In genomic region chr14:97350415-97350814, GRCh38 we compare ENCODE assay signal across 36 cellular contexts.
"Had no signal": no experiment of that assay in that cellular context is flagged by ENCODE, and none has a peak within 500 bp of the region (broad histone marks: within the 10 kb centered on the region; RNA-seq: fewer than 3 reads in every experiment).

No MANE protein-coding gene starts in this region.

- H3K27ac ChIP-seq: adrenal gland, brain microvascular endothelial cell, breast epithelium, VCaP had no signal

- H3K27me3 Mint-ChIP-seq: activated B cell treated with CpG ODN at 0.5 μM for 24 hours; activated CD4-positive, alpha-beta memory T cell treated with anti-CD3 and anti-CD28 coated beads for 36 hours; activated CD8-positive, alpha-beta T cell treated with anti-CD3 and anti-CD28 coated beads for 36 hours; activated naive CD8-positive, alpha-beta T cell treated with anti-CD3 and anti-CD28 coated beads for 36 hours; activated T-helper 17 cell treated with anti-CD3 and anti-CD28 coated beads, Interleukin-2, amount 50 U/mL, for 72 hours had no signal

- H3K27ac Mint-ChIP-seq: activated B cell treated with CpG ODN at 0.5 μM for 24 hours; activated CD4-positive, alpha-beta memory T cell treated with anti-CD3 and anti-CD28 coated beads for 36 hours; activated CD4-positive, alpha-beta T cell treated with anti-CD3 and anti-CD28 coated beads, Interleukin-2, amount 10 ng/mL, durations not matched to agents 24 days and 14 days; activated CD8-positive, alpha-beta T cell treated with anti-CD3 and anti-CD28 coated beads for 36 hours; activated naive CD4-positive, alpha-beta T cell treated with anti-CD3 and anti-CD28 coated beads for 36 hours; activated naive CD4-positive, alpha-beta T cell treated with anti-CD3 and anti-CD28 coated beads, Interleukin-2, amount 50 U/mL, for 72 hours; activated naive CD8-positive, alpha-beta T cell treated with anti-CD3 and anti-CD28 coated beads for 36 hours; activated T-cell treated with anti-CD3 and anti-CD28 coated beads, Interleukin-2, amount 50 U/mL, for 72 hours; activated T-helper 1 cell treated with anti-CD3 and anti-CD28 coated beads, Interleukin-12 subunit alpha, Interleukin-12 subunit beta, Interleukin-2, Interleukin-4 antibody, amounts not matched to agents 30 ng/mL and 10 ng/mL and 1 ng/mL, durations not matched to agents 14 hours and 24 hours and 36 hours; T-helper 1 cell treated with Interleukin-12 subunit alpha and Interleukin-12 subunit beta and Interleukin-4 antibody, amounts not matched to agents 30 μg/mL and 1 μg/mL, for 36 hours; T-helper 2 cell treated with Interferon-gamma antibody and Interleukin-4, amounts not matched to agents 5 μg/mL and 100 μg/mL, for 36 hours had no signal

- H3K9me3 Mint-ChIP-seq: activated B cell treated with CpG ODN at 0.5 μM for 24 hours; activated CD4-positive, alpha-beta memory T cell treated with anti-CD3 and anti-CD28 coated beads for 36 hours; activated naive CD8-positive, alpha-beta T cell treated with anti-CD3 and anti-CD28 coated beads for 36 hours; activated T-cell treated with anti-CD3 and anti-CD28 coated beads, Interleukin-2, amount 50 U/mL, for 4 hours; activated T-helper 17 cell treated with anti-CD3 and anti-CD28 coated beads, Interleukin-2, amount 50 U/mL, for 72 hours had no signal

- H3K36me3 ChIP-seq: adrenal gland, brain microvascular endothelial cell, breast epithelium had no signal

- H3K4me1 Mint-ChIP-seq: activated B cell treated with CpG ODN at 0.5 μM for 24 hours; activated CD4-positive, alpha-beta T cell treated with anti-CD3 and anti-CD28 coated beads, Interleukin-2, amount 10 ng/mL, durations not matched to agents 24 days and 14 days; activated T-helper 17 cell treated with anti-CD3 and anti-CD28 coated beads, Interleukin-2, amount 50 U/mL, for 72 hours had no signal

- H3K36me3 Mint-ChIP-seq: activated CD4-positive, alpha-beta memory T cell treated with anti-CD3 and anti-CD28 coated beads for 36 hours; activated naive CD4-positive, alpha-beta T cell treated with anti-CD3 and anti-CD28 coated beads, Interleukin-2, amount 50 U/mL, for 72 hours; activated naive CD8-positive, alpha-beta T cell treated with anti-CD3 and anti-CD28 coated beads for 36 hours had no signal

- H3K9me3 ChIP-seq: adrenal gland, body of pancreas, breast epithelium had no signal

- H3K4me1 ChIP-seq: adrenal gland, breast epithelium had no signal

- H3K4me3 ChIP-seq: adrenal gland, body of pancreas, breast epithelium had no signal

- ATAC-seq: activated CD8-positive, alpha-beta T cell treated with anti-CD3 and anti-CD28 coated beads for 36 hours; activated naive CD4-positive, alpha-beta T cell treated with anti-CD3 and anti-CD28 coated beads, Interleukin-2, amount 50 U/mL, for 72 hours; activated T-cell treated with anti-CD3 and anti-CD28 coated beads, Interleukin-2, amount 50 U/mL, for 4 hours; activated T-cell treated with anti-CD3 and anti-CD28 coated beads, Interleukin-2, amount 50 U/mL, for 72 hours; activated T-helper 17 cell treated with anti-CD3 and anti-CD28 coated beads, Interleukin-2, amount 50 U/mL, for 72 hours had no signal

- H3K4me3 Mint-ChIP-seq: activated B cell treated with CpG ODN at 0.5 μM for 24 hours; activated CD4-positive, alpha-beta memory T cell treated with anti-CD3 and anti-CD28 coated beads for 36 hours; activated CD4-positive, alpha-beta T cell treated with anti-CD3 and anti-CD28 coated beads, Interleukin-2, amount 10 ng/mL, durations not matched to agents 24 days and 14 days; activated CD8-positive, alpha-beta T cell treated with anti-CD3 and anti-CD28 coated beads for 36 hours; activated naive CD4-positive, alpha-beta T cell treated with anti-CD3 and anti-CD28 coated beads for 36 hours; activated naive CD8-positive, alpha-beta T cell treated with anti-CD3 and anti-CD28 coated beads for 36 hours; activated T-cell treated with anti-CD3 and anti-CD28 coated beads, Interleukin-2, amount 50 U/mL, for 4 hours; activated T-cell treated with anti-CD3 and anti-CD28 coated beads, Interleukin-2, amount 50 U/mL, for 72 hours; activated T-helper 1 cell treated with anti-CD3 and anti-CD28 coated beads, Interleukin-12 subunit alpha, Interleukin-12 subunit beta, Interleukin-2, Interleukin-4 antibody, amounts not matched to agents 30 ng/mL and 10 ng/mL and 1 ng/mL, durations not matched to agents 14 hours and 24 hours and 36 hours; activated T-helper 17 cell treated with anti-CD3 and anti-CD28 coated beads, Interleukin-2, amount 50 U/mL, for 72 hours; T-helper 1 cell treated with Interleukin-12 subunit alpha and Interleukin-12 subunit beta and Interleukin-4 antibody, amounts not matched to agents 30 μg/mL and 1 μg/mL, for 36 hours; T-helper 2 cell treated with Interferon-gamma antibody and Interleukin-4, amounts not matched to agents 5 μg/mL and 100 μg/mL, for 36 hours had no signal

- FAIRE-seq: astrocyte, TTC549 had no signal

- DNase-seq: activated B cell treated with CpG ODN at 0.5 μM for 24 hours; activated CD4-positive, alpha-beta memory T cell treated with anti-CD3 and anti-CD28 coated beads for 36 hours; activated CD4-positive, alpha-beta T cell treated with anti-CD3 and anti-CD28 coated beads for 4 hours; activated CD4-positive, alpha-beta T cell treated with anti-CD3 and anti-CD28 coated beads, Interleukin-2, amount 10 ng/mL, durations not matched to agents 24 days and 14 days; activated CD4-positive, alpha-beta T cell treated with anti-CD3 and anti-CD28 coated beads, Interleukin-2, amount 50 U/mL, for 1 hour; activated CD4-positive, alpha-beta T cell treated with anti-CD3 and anti-CD28 coated beads, Interleukin-2, amount 50 U/mL, for 4 hours; activated CD4-positive, CD25-positive, alpha-beta regulatory T cell treated with anti-CD3 and anti-CD28 coated beads, Interleukin-2, amount 50 U/mL, for 72 hours; activated CD8-positive, alpha-beta memory T cell treated with anti-CD3 and anti-CD28 coated beads, Interleukin-2, amount 50 U/mL, for 4 hours; activated CD8-positive, alpha-beta T cell treated with anti-CD3 and anti-CD28 coated beads for 36 hours; activated effector memory CD4-positive, alpha-beta T cell treated with anti-CD3 and anti-CD28 coated beads, Interleukin-2, amount 50 U/mL, for 16 hours; activated gamma-delta T cell treated with Interleukin-2 at 50 U/mL for 16 hours; activated naive CD4-positive, alpha-beta T cell; activated naive CD4-positive, alpha-beta T cell treated with anti-CD3 and anti-CD28 coated beads for 36 hours; activated naive CD4-positive, alpha-beta T cell treated with anti-CD3 and anti-CD28 coated beads, Interleukin-2, amount 50 U/mL, for 16 hours; activated naive CD8-positive, alpha-beta T cell treated with anti-CD3 and anti-CD28 coated beads for 36 hours; activated T-cell treated with anti-CD3 and anti-CD28 coated beads for 4 hours; activated T-cell treated with anti-CD3 and anti-CD28 coated beads, Interleukin-2, amount 50 U/mL, for 1 hour; activated T-cell treated with anti-CD3 and anti-CD28 coated beads, Interleukin-2, amount 50 U/mL, for 4 hours; activated T-cell treated with anti-CD3 and anti-CD28 coated beads, Interleukin-2, amount 50 U/mL, for 72 hours; adrenal gland; amniotic stem cell; aorta; brain microvascular endothelial cell; central memory CD4-positive, alpha-beta T cell; T-helper 2 cell; T-helper 9 cell had no signal

- H3K27me3 ChIP-seq: adrenal gland, body of pancreas, brain microvascular endothelial cell had no signal
